ENCODE assay signal across 33 cellular contexts in the genomic region with DNA sequence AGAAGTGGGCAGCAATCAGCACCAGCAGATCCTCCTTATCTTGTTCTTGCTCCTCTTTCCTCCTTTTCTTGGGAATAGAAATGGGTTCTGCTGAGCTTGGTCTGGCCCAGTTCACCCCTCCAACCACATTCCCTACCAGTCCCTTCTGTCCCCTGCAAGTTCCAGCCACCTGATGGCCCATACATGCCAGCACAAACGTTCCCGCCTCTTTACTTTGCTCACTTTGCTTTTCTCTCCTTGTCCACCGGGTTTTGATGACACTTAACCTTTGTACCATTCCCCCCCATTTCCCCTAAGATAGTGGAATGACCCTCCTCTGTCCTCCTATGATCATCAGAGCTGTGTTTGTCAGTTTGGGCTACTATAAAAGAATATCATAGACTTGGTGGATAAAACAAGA.
"Had no signal": no experiment of that assay in that cellular context is flagged by ENCODE, and none has a peak within 500 bp of the region (broad histone marks: within the 10 kb centered on the region; RNA-seq: fewer than 3 reads in every experiment).

No MANE protein-coding gene starts in this region.

- H3K27ac ChIP-seq: coronary artery, esophagus squamous epithelium, heart right ventricle, lower lobe of right lung, neural progenitor cell, parathyroid adenoma, prostate gland, right atrium auricular region, skin epidermis, spleen, thoracic aorta, tibial nerve, upper lobe of right lung, vagina had no signal

- H3K4me3 Mint-ChIP-seq: memory B cell; mesothelial cell of epicardium; naive B cell; natural killer cell treated with Interleukin-12 subunit alpha and Interleukin-12 subunit beta and Interleukin-15 and Interleukin-18, amount 100 ng/mL, for 72 hours; neural progenitor cell; stimulated activated memory B cell treated with anti-CD40 and anti-IgM and Interleukin-4, amounts not matched to agents 10 μg/mL and 1 μg/mL and 100 μg/mL, for 72 hours had no signal

- H3K9ac ChIP-seq: neural progenitor cell, parathyroid adenoma had no signal

- H3K4me1 Mint-ChIP-seq: memory B cell; naive B cell; stimulated activated memory B cell treated with anti-CD40 and anti-IgM and Interleukin-4, amounts not matched to agents 10 μg/mL and 1 μg/mL and 100 μg/mL, for 72 hours had no signal

- H3K27ac Mint-ChIP-seq: memory B cell; mesothelial cell of epicardium; natural killer cell treated with Interleukin-12 subunit alpha and Interleukin-12 subunit beta and Interleukin-15 and Interleukin-18, amount 100 ng/mL, for 72 hours; neural progenitor cell; stimulated activated memory B cell treated with anti-CD40 and anti-IgM and Interleukin-4, amounts not matched to agents 10 μg/mL and 1 μg/mL and 100 μg/mL, for 72 hours had no signal

- DNase-seq: dermis blood vessel endothelial cell; effector memory CD4-positive, alpha-beta T cell; erythroblast; esophagus squamous epithelium; foreskin melanocyte; glutamatergic neuron; heart right ventricle; hippocampal formation; kidney glomerular epithelial cell; left colon; left ventricle myocardium superior; lower lobe of right lung; mucosa of descending colon; naive B cell; spleen; stimulated activated CD4-positive, alpha-beta T cell treated with anti-CD3 and anti-CD28 coated beads, Interleukin-4, amount 100 ng/mL, for 4 hours; stimulated activated naive CD8-positive, alpha-beta T cell treated with anti-CD3 and anti-CD28 coated beads, Interleukin-15, Interleukin-2, amounts not matched to agents 100 U/mL and 50 U/mL, for 24 hours; upper lobe of right lung had no signal

- H2AFZ ChIP-seq: neural progenitor cell, parathyroid adenoma had no signal

- H3K27me3 ChIP-seq: heart right ventricle, neural progenitor cell, right atrium auricular region, tibial nerve, upper lobe of right lung, vagina had no signal

- FAIRE-seq: endometrium, islet of Langerhans had no signal

- H3K36me3 ChIP-seq: esophagus squamous epithelium, heart right ventricle, lower lobe of right lung, neural progenitor cell, prostate gland, right atrium auricular region, spleen, thoracic aorta, tibial nerve, upper lobe of right lung, vagina had no signal

- H3K9me3 ChIP-seq: esophagus squamous epithelium, heart right ventricle, lower lobe of right lung, mucosa of descending colon, prostate gland, right atrium auricular region, spleen, thoracic aorta, upper lobe of right lung, vagina had no signal

- H3K36me3 Mint-ChIP-seq: mesothelial cell of epicardium; naive B cell; natural killer cell treated with Interleukin-12 subunit alpha and Interleukin-12 subunit beta and Interleukin-15 and Interleukin-18, amount 100 ng/mL, for 72 hours; neural progenitor cell; stimulated activated memory B cell treated with anti-CD40 and anti-IgM and Interleukin-4, amounts not matched to agents 10 μg/mL and 1 μg/mL and 100 μg/mL, for 72 hours had no signal

- H3K4me1 ChIP-seq: parathyroid adenoma, prostate gland, upper lobe of right lung had no signal

- H3K79me2 ChIP-seq: parathyroid adenoma had no signal

- H3K4me2 ChIP-seq: neural progenitor cell had no signal

- H3K4me3 ChIP-seq: coronary artery, esophagus squamous epithelium, heart right ventricle, lower lobe of right lung, mucosa of descending colon, neural progenitor cell, prostate gland, right atrium auricular region, skin epidermis, spleen, thoracic aorta, tibial nerve, upper lobe of right lung, vagina had no signal

- H3K9me3 Mint-ChIP-seq: natural killer cell treated with Interleukin-12 subunit alpha and Interleukin-12 subunit beta and Interleukin-15 and Interleukin-18, amount 100 ng/mL, for 72 hours had no signal
